Comparison of ENCODE assay signal across 8 cellular contexts in the genomic region with DNA sequence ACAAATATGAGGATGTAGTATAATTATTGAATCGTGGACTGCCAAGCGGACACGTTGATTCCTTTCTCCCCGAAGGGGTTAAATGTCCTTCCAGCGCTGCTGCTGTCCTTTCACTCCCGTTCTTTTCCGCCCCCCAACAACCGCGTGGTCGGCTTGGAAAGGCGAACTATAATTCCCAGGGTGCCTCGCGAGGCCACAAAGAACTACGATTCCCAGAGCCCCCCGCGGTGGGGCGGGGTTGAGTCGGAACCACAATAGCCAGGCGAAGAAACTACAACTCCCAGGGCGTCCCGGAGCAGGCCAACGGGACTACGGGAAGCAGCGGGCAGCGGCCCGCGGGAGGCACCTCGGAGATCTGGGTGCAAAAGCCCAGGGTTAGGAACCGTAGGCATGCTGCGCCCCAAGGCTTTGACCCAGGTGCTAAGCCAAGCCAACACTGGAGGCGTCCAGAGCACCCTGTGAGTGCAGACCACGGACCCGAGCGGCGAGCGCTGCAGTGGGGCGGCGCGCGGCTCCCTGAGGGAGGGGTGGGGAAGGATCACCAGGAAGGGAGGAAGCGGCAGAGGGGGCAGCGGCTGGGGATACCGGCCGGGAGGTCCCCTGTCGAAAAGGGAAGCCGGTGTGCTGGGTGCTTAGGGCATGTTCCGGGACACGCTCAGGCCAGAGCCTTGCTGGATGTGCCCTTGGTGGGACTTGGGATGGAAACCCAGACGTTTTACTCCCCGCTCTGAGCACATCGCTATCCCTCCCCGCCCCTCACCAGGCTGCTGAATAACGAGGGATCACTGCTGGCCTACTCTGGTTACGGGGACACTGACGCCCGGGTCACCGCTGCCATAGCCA. TPM values are rescaled to one million over a fixed set of nuclear protein-coding genes. Genes with fewer than 3 reads are reported as not detected.
DNase-seq lines count a peak whose midpoint lies in the region; ATAC-seq and TF ChIP-seq lines count a peak whose summit lies in the region.

Gene LAMTOR2, plus strand, starts transcription at position 283 of the 843 bp plus-strand sequence. Its CDS starts 108 bp downstream, at position 391.

- H3K27me3 Mint-ChIP-seq in CD8-positive, alpha-beta T cell (ENCODE audit: low read depth) = no peaks in the 10 kb centered on the region

- H3K4me3 Mint-ChIP-seq in CD8-positive, alpha-beta T cell = peak within 1 kb of the TSS; percentile 92

- H3K9me3 Mint-ChIP-seq in CD8-positive, alpha-beta T cell = no peaks in the 10 kb centered on the region

- H3K27ac Mint-ChIP-seq in CD8-positive, alpha-beta T cell = peak within 1 kb of the TSS; percentile 84

- H3K9me3 ChIP-seq in CD8-positive, alpha-beta T cell (ENCODE audit: low read length) = no peaks in the 10 kb centered on the region
- no peaks in the 10 kb centered on the region for H3K9me3 ChIP-seq in effector memory CD4-positive, alpha-beta T cell (ENCODE audit: control insufficient read depth, low read length)

- H3K4me1 ChIP-seq in CD8-positive, alpha-beta T cell (ENCODE audit: insufficient read depth, low read length) = peaks cover 11% of the 10 kb centered on the region
- peaks cover 14% of the 10 kb centered on the region for H3K4me1 ChIP-seq in effector memory CD4-positive, alpha-beta T cell (ENCODE audit: control insufficient read depth, insufficient read depth, low read length, poor library complexity, severe bottlenecking)

- intact Hi-C loops in CD8-positive, alpha-beta T cell (cut with DNase I, micrococcal nuclease) = loop anchor here (1.0 to 10.0 kb wide), 12 partner anchors 28 to 1052 kb away; partner anchors contain the start of genes CCT3 (in 2 of the 2), SMG5 (in 2 of the 2), TSACC (in 2 of the 2) and ARHGEF2 (in 1 of the 2)

- H3K4me3 ChIP-seq in CD8-positive, alpha-beta T cell (ENCODE audit: low read depth, low read length) = peak within 1 kb of the TSS; percentile 96
- H3K4me3 ChIP-seq in effector memory CD4-positive, alpha-beta T cell (ENCODE audit: insufficient read depth, low read depth, low read length, poor library complexity, severe bottlenecking) = peak within 1 kb of the TSS; percentile 95

- TF ChIP-seq CTCF in CD8-positive, alpha-beta T cell (IDR thresholded peaks at IDR 0.05) = no peak

- DNase-seq in CD8-positive, alpha-beta T cell = peak; percentile 90 to 98 (median 94)
- peak; percentile 88 for DNase-seq in HS-5 (ENCODE audit: low read depth)
- peak; percentile 93 for DNase-seq in NK-92 treated with Interleukin-12 subunit alpha and Interleukin-12 subunit beta, amount 100 ng/mL, for 24 hours (lab: John Stamatoyannopoulos, UW)
- peak; percentile 99 for DNase-seq in activated CD8-positive, alpha-beta memory T cell treated with anti-CD3 and anti-CD28 coated beads for 24 hours
- DNase-seq in effector memory CD4-positive, alpha-beta T cell = peak; percentile 81 to 92 (median 92)
- peak; percentile 99 for DNase-seq in medulla oblongata (ENCODE audit: extremely low spot score)
- peak; percentile 94 for DNase-seq in stimulated activated CD8-positive, alpha-beta memory T cell treated with anti-CD3 and anti-CD28 coated beads, Interleukin-12 subunit alpha, Interleukin-12 subunit beta, amount 100 ng/mL, for 1 hour (ENCODE audit: low read depth)

- peaks cover 38% of the 10 kb centered on the region for H3K36me3 Mint-ChIP-seq in CD8-positive, alpha-beta T cell

- peak; percentile 78 for ATAC-seq in CD8-positive, alpha-beta T cell
- ATAC-seq in GM19468 (IDR thresholded peaks at IDR 0.05; ENCODE audit: extremely low read depth, unreplicated experiment) = peak; percentile 82

- POLR2A ChIA-PET in CD8-positive, alpha-beta T cell (lab: Charles Lee) = no interaction called here

- H3K36me3 ChIP-seq in CD8-positive, alpha-beta T cell (ENCODE audit: insufficient read depth, low read length) = no peaks in the 10 kb centered on the region
- peaks cover 3% of the 10 kb centered on the region for H3K36me3 ChIP-seq in effector memory CD4-positive, alpha-beta T cell (ENCODE audit: control insufficient read depth, insufficient read depth, low read length)

- no peaks in the 10 kb centered on the region for H3K27me3 ChIP-seq in CD8-positive, alpha-beta T cell (ENCODE audit: insufficient read depth, low read length)
- H3K27me3 ChIP-seq in effector memory CD4-positive, alpha-beta T cell (replicated peaks; ENCODE audit: control insufficient read depth, insufficient read depth, low read length, poor library complexity, severe bottlenecking) = no peaks in the 10 kb centered on the region

- peaks cover 31% of the 10 kb centered on the region for H3K4me1 Mint-ChIP-seq in CD8-positive, alpha-beta T cell (ENCODE audit: low read depth)

- H3K27ac ChIP-seq in CD8-positive, alpha-beta T cell (ENCODE audit: low read depth, low read length) = peak within 1 kb of the TSS; percentile 54
- H3K27ac ChIP-seq in effector memory CD4-positive, alpha-beta T cell (ENCODE audit: insufficient read depth, low read length, poor library complexity, severe bottlenecking) = peak within 1 kb of the TSS; percentile 79

- CTCF ChIA-PET in CD8-positive, alpha-beta T cell (lab: Charles Lee) = interaction anchor here (0.7 kb wide), 1 partner anchor 8 kb away, joined by 3 read pairs; no protein-coding TSS in a partner anchor

RNA-seq across cellular contexts. Expression of gene LAMTOR2, which starts in this region (rescaled TPM):
- total RNA-seq in CD8-positive, alpha-beta T cell = 1 to 10 TPM; 6.7 to 8.3 TPM

Comparison
In these comparisons a context has a peak if more than half of its experiments do, and no peak if none do; other contexts are left out.
1. Peak in every context shown above with its lines: DNase-seq, ATAC-seq, H3K4me3 ChIP-seq and H3K27ac ChIP-seq.